ENCODE assay signal across 10 cellular contexts in the genomic region with DNA sequence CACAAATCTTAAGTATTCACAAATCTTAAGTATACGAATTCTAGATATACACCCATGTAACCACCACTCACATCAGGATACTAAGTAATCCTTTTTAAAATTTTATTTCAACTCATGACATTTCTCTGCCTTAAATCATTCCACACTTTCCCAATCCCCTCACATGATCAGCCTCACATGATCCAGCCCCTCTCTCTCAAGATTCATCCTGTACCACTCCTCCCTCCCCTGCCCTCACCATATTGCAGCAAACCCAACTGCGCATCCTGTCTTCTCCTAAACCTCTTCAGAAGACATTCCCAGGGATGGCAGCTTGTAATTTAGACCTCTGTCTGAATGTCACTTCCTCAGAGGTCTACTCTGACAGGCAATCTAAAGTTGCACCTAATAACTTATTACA. TPM values are rescaled to one million over a fixed set of nuclear protein-coding genes. Genes with fewer than 3 reads are reported as not detected.
DNase-seq lines count a peak whose midpoint lies in the region; ATAC-seq and TF ChIP-seq lines count a peak whose summit lies in the region.
"Had no signal": no experiment of that assay in that cellular context is flagged by ENCODE, and none has a peak within 500 bp of the region (broad histone marks: within the 10 kb centered on the region; RNA-seq: fewer than 3 reads in every experiment).

No MANE protein-coding gene starts in this region.

- no peak overlapping the region for H3K4me3 Mint-ChIP-seq in dendritic cell treated with granulocyte-macrophage colony-stimulating factor and Interleukin-4, amounts not matched to agents 40 ng/mL and 50 ng/mL, for 4 days
- peak overlapping the region; percentile 86 for H3K4me3 Mint-ChIP-seq in neural crest cell

- H3K27me3 Mint-ChIP-seq in dendritic cell treated with granulocyte-macrophage colony-stimulating factor and Interleukin-4, amounts not matched to agents 40 ng/mL and 50 ng/mL, for 4 days: peaks cover 7% of the 10 kb centered on the region
- H3K27me3 Mint-ChIP-seq in neural crest cell (ENCODE audit: low read depth): peaks cover 15% of the 10 kb centered on the region

- no peaks in the 10 kb centered on the region for H3K27me3 ChIP-seq in MG63

- H3K9me3 Mint-ChIP-seq in dendritic cell treated with granulocyte-macrophage colony-stimulating factor and Interleukin-4, amounts not matched to agents 40 ng/mL and 50 ng/mL, for 4 days: no peaks in the 10 kb centered on the region
- H3K9me3 Mint-ChIP-seq in neural crest cell: peaks cover 2% of the 10 kb centered on the region

- DNase-seq in EL: peak; percentile 30
- peak; percentile 10 for DNase-seq in MG63
- DNase-seq in neural crest cell (ENCODE audit: low read depth, low spot score): no peak
- no peak for DNase-seq in central memory CD4-positive, alpha-beta T cell
- no peak for DNase-seq in NCI-H1048 (lab: John Stamatoyannopoulos, UW)
- DNase-seq: NCI-H1694 treated with DMSO at 0.1 percent for 48 hours had no signal

- no peak for TF ChIP-seq CTCF in neural crest cell (conservative IDR thresholded peaks at IDR 0.05)

- peaks cover 32% of the 10 kb centered on the region for H3K36me3 Mint-ChIP-seq in dendritic cell treated with granulocyte-macrophage colony-stimulating factor and Interleukin-4, amounts not matched to agents 40 ng/mL and 50 ng/mL, for 4 days (ENCODE audit: low read depth)
- H3K36me3 Mint-ChIP-seq in neural crest cell (ENCODE audit: low read depth): peaks cover 6% of the 10 kb centered on the region

- peaks cover 26% of the 10 kb centered on the region for H3K36me3 ChIP-seq in MG63

- no peaks in the 10 kb centered on the region for H3K9me3 ChIP-seq in MG63
- H3K9me3 ChIP-seq: heart left ventricle had no signal

- intact Hi-C loops in dendritic cell treated with granulocyte-macrophage colony-stimulating factor and Interleukin-4, amounts not matched to agents 40 ng/mL and 50 ng/mL, for 4 days (cut with micrococcal nuclease): no loop called here

- H3K4me1 Mint-ChIP-seq in dendritic cell treated with granulocyte-macrophage colony-stimulating factor and Interleukin-4, amounts not matched to agents 40 ng/mL and 50 ng/mL, for 4 days (ENCODE audit: low read depth): peaks cover 26% of the 10 kb centered on the region
- peaks cover 45% of the 10 kb centered on the region for H3K4me1 Mint-ChIP-seq in neural crest cell

- H3K4me3 ChIP-seq in MG63: peak overlapping the region; percentile 94; the same call in 1 of the 2 replicates

- ATAC-seq in GM21576 (IDR thresholded peaks at IDR 0.05; ENCODE audit: unreplicated experiment) (no peak), HG02840 (IDR thresholded peaks at IDR 0.05; ENCODE audit: low FRiP score, unreplicated experiment) (no peak)
- ATAC-seq: heart left ventricle had no signal

- peak overlapping the region; percentile 99 for H3K27ac Mint-ChIP-seq in dendritic cell treated with granulocyte-macrophage colony-stimulating factor and Interleukin-4, amounts not matched to agents 40 ng/mL and 50 ng/mL, for 4 days
- H3K27ac Mint-ChIP-seq in neural crest cell (ENCODE audit: unreplicated experiment): no peak overlapping the region

RNA-seq across cellular contexts. Expression of gene EIF4B, which starts 1.7 kb away (rescaled TPM):
- total RNA-seq in MG63 (2014; rRNA removed; shearing (Covaris generic); ENCODE audit: low replicate concordance): 684 and 692 TPM in 2 replicates
- total RNA-seq in neural crest cell: 514 and 527 TPM in 2 replicates

RNA-seq across cellular contexts. Expression of gene TNS2, which starts 45.3 kb away (rescaled TPM):
- 10.8 and 12.4 TPM in 2 replicates for total RNA-seq in MG63 (2014; rRNA removed; shearing (Covaris generic); ENCODE audit: low replicate concordance)
- 14.2 and 22.8 TPM in 2 replicates for total RNA-seq in neural crest cell

RNA-seq across cellular contexts. Expression of gene KRT18, which starts 55.7 kb away (rescaled TPM):
- total RNA-seq in MG63 (2014; rRNA removed; shearing (Covaris generic); ENCODE audit: low replicate concordance): 104 and 136 TPM in 2 replicates
- 6.4 and 6.9 TPM in 2 replicates for total RNA-seq in neural crest cell

Comparison
In these comparisons a context has a peak if more than half of its experiments do, and no peak if none do; other contexts are left out.
1. DNase-seq: peak in EL (single experiment) and MG63 (single experiment); none in neural crest cell (single experiment), central memory CD4-positive, alpha-beta T cell (single experiment) and NCI-H1048 (single experiment).
2. RNA of gene KRT18, which starts 55.7 kb away (total RNA-seq): 104 to 136 TPM in MG63; 6.4 to 6.9 TPM in neural crest cell; every median in the first group is over 10 times any median in the second.